1 cellular context compared by ENCODE assay signal in genomic region chr6:15026832-15027231, GRCh38.
TF ChIP-seq lines count a peak whose summit lies in the region.

No MANE protein-coding gene starts in this region.

TF ChIP-seq in HepG2, 621 proteins besides CTCF, POLR2A, EP300 and RAD21 (continued from another document and continues in another):
- TF ChIP-seq ZNF577 (CRISPR knock-in tag; IDR thresholded peaks at IDR 0.05; ENCODE audit: borderline replicate concordance, low read depth), result no peak
- TF ChIP-seq ERF (CRISPR knock-in tag; IDR thresholded peaks at IDR 0.05), result no peak; the same call in 1 of the 2 replicates
- no peak for TF ChIP-seq ZBTB8A (CRISPR knock-in tag; IDR thresholded peaks at IDR 0.05; ENCODE audit: borderline replicate concordance, low read depth)
- TF ChIP-seq AKNA (CRISPR knock-in tag; IDR thresholded peaks at IDR 0.05; ENCODE audit: borderline replicate concordance), result no peak
- no peak for TF ChIP-seq MAFK (conservative IDR thresholded peaks at IDR 0.05 in 1 of 2, IDR thresholded peaks at IDR 0.05 in 1 of 2; ENCODE audit: low read length in 2 of 2)
- TF ChIP-seq NR2F1 (CRISPR knock-in tag; IDR thresholded peaks at IDR 0.05), result no peak
- TF ChIP-seq TFDP2 (CRISPR knock-in tag; IDR thresholded peaks at IDR 0.05), result no peak
- no peak for TF ChIP-seq SMAD1 (CRISPR knock-in tag; IDR thresholded peaks at IDR 0.05; ENCODE audit: borderline replicate concordance, low read depth)
- peak; percentile 57; the same call in 1 of the 2 replicates for TF ChIP-seq HOXA3 (CRISPR knock-in tag; IDR thresholded peaks at IDR 0.05)
- TF ChIP-seq PTBP1 (IDR thresholded peaks at IDR 0.05; ENCODE audit: low read depth, low read length, poor library complexity, severe bottlenecking), result no peak
- TF ChIP-seq SMARCC2 (IDR thresholded peaks at IDR 0.05), result no peak
- TF ChIP-seq ZNF558 (CRISPR knock-in tag; IDR thresholded peaks at IDR 0.05; ENCODE audit: borderline replicate concordance), result no peak
- peak; percentile 44 for TF ChIP-seq TEAD3 (CRISPR knock-in tag; optimal IDR thresholded peaks at IDR 0.05; ENCODE audit: borderline replicate concordance)
- TF ChIP-seq ZNF160 (CRISPR knock-in tag; IDR thresholded peaks at IDR 0.05), result no peak
- no peak for TF ChIP-seq GATA4 (IDR thresholded peaks at IDR 0.05; ENCODE audit: borderline replicate concordance, low read depth)
- TF ChIP-seq RARA (CRISPR knock-in tag; IDR thresholded peaks at IDR 0.05), result peak; percentile 66
- no peak for TF ChIP-seq SP5 (CRISPR knock-in tag; IDR thresholded peaks at IDR 0.05; ENCODE audit: borderline replicate concordance, low read depth)
- TF ChIP-seq NFRKB (IDR thresholded peaks at IDR 0.05), result no peak
- no peak for TF ChIP-seq RNF2 (conservative IDR thresholded peaks at IDR 0.05; ENCODE audit: low read depth)
- no peak for TF ChIP-seq NKX3-1 (CRISPR knock-in tag; IDR thresholded peaks at IDR 0.05)
- TF ChIP-seq HNF1B (CRISPR knock-in tag; IDR thresholded peaks at IDR 0.05), result 0 out of 2 replicates have a peak, but pooled peaks have one; percentile 23
- 0 out of 2 replicates have a peak, but pooled peaks have one; percentile 19 for TF ChIP-seq CREM (IDR thresholded peaks at IDR 0.05)
- no peak for TF ChIP-seq CREM (CRISPR knock-in tag; IDR thresholded peaks at IDR 0.05)
- TF ChIP-seq HCFC1 (IDR thresholded peaks at IDR 0.05; ENCODE audit: low read depth, low read length), result no peak
- TF ChIP-seq PPARG (CRISPR knock-in tag; conservative IDR thresholded peaks at IDR 0.05), result no peak
- TF ChIP-seq HOXA9 (CRISPR knock-in tag; IDR thresholded peaks at IDR 0.05; ENCODE audit: borderline replicate concordance), result no peak
- no peak for TF ChIP-seq GMEB1 (CRISPR knock-in tag; IDR thresholded peaks at IDR 0.05; ENCODE audit: borderline replicate concordance)
- no peak for TF ChIP-seq HNRNPH1 (optimal IDR thresholded peaks at IDR 0.05; ENCODE audit: low read depth, low read length)
- TF ChIP-seq TIGD3 (CRISPR knock-in tag; IDR thresholded peaks at IDR 0.05; ENCODE audit: borderline replicate concordance), result no peak
- 0 out of 2 replicates have a peak, but pooled peaks have one; percentile 33 for TF ChIP-seq ZMYM4 (CRISPR knock-in tag; IDR thresholded peaks at IDR 0.05)
- no peak for TF ChIP-seq TOE1 (CRISPR knock-in tag; IDR thresholded peaks at IDR 0.05)
- no peak for TF ChIP-seq HOXD1 (CRISPR knock-in tag; IDR thresholded peaks at IDR 0.05)
- TF ChIP-seq ZNF446 (CRISPR knock-in tag; IDR thresholded peaks at IDR 0.05), result no peak
- TF ChIP-seq ZNF710 (CRISPR knock-in tag; IDR thresholded peaks at IDR 0.05; ENCODE audit: borderline replicate concordance), result peak; percentile 55; the same call in 1 of the 2 replicates
- TF ChIP-seq FOSL1 (CRISPR knock-in tag; IDR thresholded peaks at IDR 0.05; ENCODE audit: borderline replicate concordance), result no peak
- TF ChIP-seq MBNL3 (CRISPR knock-in tag; conservative IDR thresholded peaks at IDR 0.05), result no peak
- no peak for TF ChIP-seq ZNF205 (CRISPR knock-in tag; IDR thresholded peaks at IDR 0.05)
- TF ChIP-seq ZNF354B (CRISPR knock-in tag; IDR thresholded peaks at IDR 0.05), result no peak
- no peak for TF ChIP-seq SRSF4 (IDR thresholded peaks at IDR 0.05; ENCODE audit: low read depth, low read length, poor library complexity, severe bottlenecking)
- TF ChIP-seq ZBTB4 (CRISPR knock-in tag; IDR thresholded peaks at IDR 0.05; ENCODE audit: borderline replicate concordance), result no peak
- no peak for TF ChIP-seq ZNF30 (CRISPR knock-in tag; IDR thresholded peaks at IDR 0.05)
- TF ChIP-seq ZNF605 (CRISPR knock-in tag; IDR thresholded peaks at IDR 0.05), result no peak; the same call in 1 of the 2 replicates
- TF ChIP-seq KAT8 (CRISPR knock-in tag; IDR thresholded peaks at IDR 0.05), result no peak
- no peak for TF ChIP-seq PBX2 (CRISPR knock-in tag; IDR thresholded peaks at IDR 0.05)
- TF ChIP-seq ATF7 (IDR thresholded peaks at IDR 0.05), result no peak
- no peak for TF ChIP-seq ATF7 (CRISPR knock-in tag; IDR thresholded peaks at IDR 0.05)
- TF ChIP-seq ZNF839 (CRISPR knock-in tag; IDR thresholded peaks at IDR 0.05; ENCODE audit: borderline replicate concordance), result no peak
- no peak for TF ChIP-seq TCF7L2 (IDR thresholded peaks at IDR 0.05; ENCODE audit: low read depth, low read length)
- TF ChIP-seq TMF1 (CRISPR knock-in tag; IDR thresholded peaks at IDR 0.05; ENCODE audit: low read depth), result no peak
- no peak for TF ChIP-seq GRHL1 (CRISPR knock-in tag; conservative IDR thresholded peaks at IDR 0.05)
